In the genomic region with DNA sequence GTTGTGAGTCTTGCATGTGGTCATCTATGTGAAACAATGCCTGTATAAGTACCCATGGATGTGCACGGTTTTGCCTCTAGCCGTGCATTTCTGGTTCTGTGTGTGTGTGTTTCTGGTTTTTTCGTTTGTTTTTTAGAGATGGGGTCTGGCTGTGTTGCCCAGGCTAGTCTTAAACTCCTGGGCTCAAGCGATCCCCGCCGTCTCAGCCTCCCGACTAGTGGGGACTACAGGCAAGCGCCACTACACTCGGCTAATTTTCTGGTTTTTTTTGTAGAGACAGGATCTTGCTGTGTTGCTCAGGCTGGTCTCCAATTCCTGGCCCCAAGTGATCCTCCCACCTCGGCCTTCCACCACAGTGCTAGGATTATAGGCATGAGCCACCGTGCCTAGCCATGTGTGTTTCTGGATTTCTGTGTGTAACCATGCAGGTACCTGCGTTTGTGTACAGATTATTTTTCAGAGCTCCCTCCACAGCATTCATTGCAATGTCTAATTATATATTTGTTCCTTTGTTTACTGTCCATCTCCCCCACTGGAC, we compare ENCODE assay signal across 8 cellular contexts. TPM values are rescaled to one million over a fixed set of nuclear protein-coding genes. Genes with fewer than 3 reads are reported as not detected.
DNase-seq lines count a peak whose midpoint lies in the region; ATAC-seq and TF ChIP-seq lines count a peak whose summit lies in the region.
"Had no signal": no experiment of that assay in that cellular context is flagged by ENCODE, and none has a peak within 500 bp of the region (broad histone marks: within the 10 kb centered on the region; RNA-seq: fewer than 3 reads in every experiment).

No MANE protein-coding gene starts in this region.

- no peak overlapping the region for H3K18ac ChIP-seq in mesenchymal stem cell (ENCODE audit: low read depth in 1 of 2, low read length in 2 of 2)

- ATAC-seq in upper lobe of left lung (ENCODE audit: low FRiP score in 2 of 2), result no peak

- H3K4ac ChIP-seq in mesenchymal stem cell (ENCODE audit: low read depth in 1 of 2, low read length in 2 of 2), result no peak overlapping the region

- peaks cover 82% of the 10 kb centered on the region for H3K4me1 ChIP-seq in BLaER1
- peaks cover 62% of the 10 kb centered on the region for H3K4me1 ChIP-seq in SJSA1 (replicated peaks)
- peaks cover 31% of the 10 kb centered on the region for H3K4me1 ChIP-seq in mesenchymal stem cell (ENCODE audit: control insufficient read depth, insufficient read depth, low read depth, low read length)
- peaks cover 46 to 65% (median 51%) of the 10 kb centered on the region in 4 donors for H3K4me1 ChIP-seq in upper lobe of left lung

- H3K4me3 ChIP-seq in BLaER1, result no peak overlapping the region
- no peak overlapping the region for H3K4me3 ChIP-seq in SJSA1
- peak overlapping the region in 1 of 2 experiments; percentile 92 for H3K4me3 ChIP-seq in mesenchymal stem cell (ENCODE audit: insufficient read depth in 1 of 2, low read depth in 1 of 2, low read length in 2 of 2)
- H3K4me3 ChIP-seq in upper lobe of left lung, result no peak overlapping the region

- no peak overlapping the region for H2BK120ac ChIP-seq in mesenchymal stem cell (ENCODE audit: low read depth, low read length)

- H3K27ac ChIP-seq in BLaER1 (no peak overlapping the region), SJSA1 (peak overlapping the region; percentile 94; the same call in 1 of the 2 replicates), mesenchymal stem cell (ENCODE audit: low read length, poor library complexity, severe bottlenecking) (no peak overlapping the region), upper lobe of left lung (peak overlapping the region in 2 of 4 donors; percentile 92 to 93)

- H3K14ac ChIP-seq in mesenchymal stem cell (ENCODE audit: low read length in 2 of 2), result no peak overlapping the region

- H4K20me1 ChIP-seq in BLaER1, result no peaks in the 10 kb centered on the region

- no peaks in the 10 kb centered on the region for H3K79me1 ChIP-seq in mesenchymal stem cell (replicated peaks; ENCODE audit: low read length, poor library complexity, severe bottlenecking)

- H2AK5ac ChIP-seq in mesenchymal stem cell (ENCODE audit: low read length, severe bottlenecking), result no peak overlapping the region

- H2BK12ac ChIP-seq in mesenchymal stem cell (ENCODE audit: low read length in 2 of 2), result peak overlapping the region in 1 of 2 experiments; percentile 85

- no peaks in the 10 kb centered on the region for H3K36me3 ChIP-seq in BLaER1
- H3K36me3 ChIP-seq in SJSA1, result no peaks in the 10 kb centered on the region
- no peaks in the 10 kb centered on the region for H3K36me3 ChIP-seq in mesenchymal stem cell (ENCODE audit: control insufficient read depth in 1 of 2, insufficient read depth in 2 of 2, low read depth in 1 of 2, low read length in 2 of 2)
- H3K36me3 ChIP-seq in upper lobe of left lung, result no peaks in the 10 kb centered on the region

- no peak for TF ChIP-seq POLR2A in upper lobe of left lung (IDR thresholded peaks at IDR 0.05)

- TF ChIP-seq EP300 in upper lobe of left lung (IDR thresholded peaks at IDR 0.05), result no peak

- H3K9ac ChIP-seq in BLaER1 (no peak overlapping the region), mesenchymal stem cell (ENCODE audit: low read length) (peak overlapping the region; percentile 99)

- no peak for TF ChIP-seq CTCF in upper lobe of left lung (IDR thresholded peaks at IDR 0.05)

- H4K91ac ChIP-seq in mesenchymal stem cell (ENCODE audit: low read length), result no peak overlapping the region

- H3K23ac ChIP-seq in mesenchymal stem cell (ENCODE audit: low read length in 2 of 2), result no peak overlapping the region

- DNase-seq in SJSA1 (ENCODE audit: low read depth in 1 of 2, low spot score in 2 of 2) (no peak), mesenchymal stem cell (no peak), islet precursor cell (no peak), SIG-M5 treated with dmso at 0.1 percent for 504 hours (lab: John Stamatoyannopoulos, UW; ENCODE audit: unreplicated experiment) (no peak), upper lobe of left lung (no peak)
- DNase-seq: activated CD4-positive, alpha-beta T cell treated with anti-CD3 and anti-CD28 coated beads, Interleukin-2, amount 50 U/mL, for 4 hours; NCI-H526 had no signal

- 89% methylated on average over 11 of the region's 12 CpGs for WGBS in mesenchymal stem cell
- WGBS in upper lobe of left lung, 2 donors, result 73 to 75% methylated on average over 12 of the region's 12 CpGs

- H3K4me2 ChIP-seq in BLaER1 (peak overlapping the region; percentile 98), mesenchymal stem cell (ENCODE audit: low read length, poor library complexity, severe bottlenecking) (no peak overlapping the region)

- no peak overlapping the region for H2BK15ac ChIP-seq in mesenchymal stem cell (ENCODE audit: low read depth, poor library complexity, severe bottlenecking)

- no peak overlapping the region for H4K8ac ChIP-seq in mesenchymal stem cell (ENCODE audit: low read length)

- no peak overlapping the region for H2BK5ac ChIP-seq in mesenchymal stem cell (ENCODE audit: low read depth, low read length, poor library complexity, severe bottlenecking)

- H2AFZ ChIP-seq in mesenchymal stem cell (ENCODE audit: low read depth, low read length), result peak overlapping the region; percentile 90

- H3K9me3 ChIP-seq in BLaER1 (no peaks in the 10 kb centered on the region), SJSA1 (replicated peaks) (no peaks in the 10 kb centered on the region), mesenchymal stem cell (ENCODE audit: control insufficient read depth, low read length) (no peaks in the 10 kb centered on the region), upper lobe of left lung (no peaks in the 10 kb centered on the region)

- H3K27me3 ChIP-seq in BLaER1 (no peaks in the 10 kb centered on the region), SJSA1 (replicated peaks) (no peaks in the 10 kb centered on the region), mesenchymal stem cell (ENCODE audit: control insufficient read depth in 1 of 2, insufficient read depth in 1 of 2, low read length in 2 of 2) (no peaks in the 10 kb centered on the region), upper lobe of left lung (no peaks in the 10 kb centered on the region)

RNA-seq across cellular contexts. Expression of gene FOSB, which starts 15.9 kb away (rescaled TPM):
- 1.1 TPM in 1 of 2 replicates, not detected in the other for total RNA-seq in SJSA1 (2014; rRNA removed; shearing (Covaris generic))
- polyA plus RNA-seq in mesenchymal stem cell (2013, experiment 1 of 2), result 167 TPM
- polyA plus RNA-seq in mesenchymal stem cell (2013, experiment 2 of 2), result 130 TPM
- total RNA-seq in upper lobe of left lung, result 100 to 1,000 TPM in 2 of 6 donors, 10 to 100 TPM in 2, 1 to 10 TPM in 1, not detected in 1; 8.8 to 152 (median 94.9) TPM

RNA-seq across cellular contexts. Expression of gene ERCC1, which starts 28.2 kb away (rescaled TPM):
- 102 and 247 TPM in 2 replicates for total RNA-seq in SJSA1 (2014; rRNA removed; shearing (Covaris generic))
- polyA plus RNA-seq in mesenchymal stem cell (2013, experiment 1 of 2), result 96.4 TPM
- polyA plus RNA-seq in mesenchymal stem cell (2013, experiment 2 of 2), result 96.1 TPM
- total RNA-seq in upper lobe of left lung, result 100 to 1,000 TPM in 1 of 6 donors, 10 to 100 TPM in 5; 53.7 to 102 (median 76.2) TPM

RNA-seq across cellular contexts. Expression of gene RTN2, which starts 44.9 kb away (rescaled TPM):
- 5.1 and 7.5 TPM in 2 replicates for total RNA-seq in SJSA1 (2014; rRNA removed; shearing (Covaris generic))
- polyA plus RNA-seq in mesenchymal stem cell (2013, experiment 1 of 2), result 30.0 TPM
- polyA plus RNA-seq in mesenchymal stem cell (2013, experiment 2 of 2), result 31.0 TPM
- 10 to 100 TPM in 3 of 6 donors, 1 to 10 TPM in 3; 5.2 to 17.8 (median 11.1) TPM for total RNA-seq in upper lobe of left lung

RNA-seq across cellular contexts. Expression of gene POLR1G, which starts 45.5 kb away (rescaled TPM):
- 10.5 and 25.5 TPM in 2 replicates for total RNA-seq in SJSA1 (2014; rRNA removed; shearing (Covaris generic))
- 6.0 TPM for polyA plus RNA-seq in mesenchymal stem cell (2013, experiment 1 of 2)
- polyA plus RNA-seq in mesenchymal stem cell (2013, experiment 2 of 2), result 6.5 TPM
- 1 to 10 TPM; 1.0 to 7.7 (median 5.8) TPM for total RNA-seq in upper lobe of left lung

RNA-seq across cellular contexts. Expression of gene PPM1N, which starts 46.3 kb away (rescaled TPM):
- total RNA-seq in SJSA1 (2014; rRNA removed; shearing (Covaris generic)), result 0.29 TPM in 1 of 2 replicates, not detected in the other
- polyA plus RNA-seq in mesenchymal stem cell (2013, experiment 1 of 2), result 2.3 TPM
- polyA plus RNA-seq in mesenchymal stem cell (2013, experiment 2 of 2), result 2.1 TPM
- 1 to 10 TPM in 3 of 6 donors, under 1 TPM in 2, not detected in 1; 0.89 to 6.3 (median 1.1) TPM for total RNA-seq in upper lobe of left lung
